Comparison of ENCODE assay signal across 17 cellular contexts in the genomic region with DNA sequence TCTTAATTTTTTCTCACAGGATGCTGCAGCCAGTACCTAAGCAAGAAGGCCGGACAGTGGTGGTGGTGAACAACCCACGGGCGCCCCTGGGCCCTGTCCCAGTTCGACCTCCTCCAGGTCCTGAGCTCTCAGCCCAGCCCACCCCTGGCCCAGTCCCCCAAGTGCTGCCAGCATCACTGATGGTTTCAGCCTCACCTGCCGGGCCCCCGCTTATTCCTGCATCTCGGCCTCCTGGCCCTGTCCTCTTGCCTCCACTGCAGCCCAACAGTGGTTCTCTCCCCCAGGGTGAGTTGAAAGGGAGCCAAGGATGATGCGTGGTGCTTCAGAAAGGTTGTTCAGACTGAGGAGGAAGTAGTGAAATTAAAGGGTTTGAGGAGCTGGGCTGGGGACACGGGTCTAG. TPM values are rescaled to one million over a fixed set of nuclear protein-coding genes. Genes with fewer than 3 reads are reported as not detected.
DNase-seq lines count a peak whose midpoint lies in the region; ATAC-seq, FAIRE-seq and TF ChIP-seq lines count a peak whose summit lies in the region.
"Had no signal": no experiment of that assay in that cellular context is flagged by ENCODE, and none has a peak within 500 bp of the region (broad histone marks: within the 10 kb centered on the region; RNA-seq: fewer than 3 reads in every experiment).

No MANE protein-coding gene starts in this region.

- H3K36me3 ChIP-seq in endothelial cell of umbilical vein (ENCODE audit: control insufficient read depth in 2 of 2, extremely low read depth in 1 of 2, insufficient read depth in 2 of 2, low read length in 2 of 2) (peaks cover 60 to 68% of the 10 kb centered on the region in 2 experiments), sigmoid colon (peaks cover 41 to 100% (median 85%) of the 10 kb centered on the region in 4 donors)
- peaks cover 70% of the 10 kb centered on the region for H3K36me3 ChIP-seq in CD4-positive, alpha-beta memory T cell (ENCODE audit: insufficient read depth, low read length)

- peaks cover 32% of the 10 kb centered on the region for H3K79me2 ChIP-seq in endothelial cell of umbilical vein (ENCODE audit: control insufficient read depth, insufficient read depth, low read length)

- POLR2A ChIA-PET in endothelial cell of umbilical vein (lab: Charles Lee): no interaction called here
- POLR2A ChIA-PET in CD4-positive, alpha-beta memory T cell (lab: Charles Lee; ENCODE audit: partially characterized antibody): interaction anchor here (1.2 kb wide), 1 partner anchor 12 kb away, joined by 3 read pairs; no protein-coding TSS in a partner anchor

- peaks cover 6% of the 10 kb centered on the region for H3K27me3 Mint-ChIP-seq in HFFc6 (ENCODE audit: insufficient read depth)
- H3K27me3 Mint-ChIP-seq in activated T-helper 17 cell treated with anti-CD3 and anti-CD28 coated beads, Interleukin-2, amount 50 U/mL, for 72 hours: no peaks in the 10 kb centered on the region
- no peaks in the 10 kb centered on the region for H3K27me3 Mint-ChIP-seq in CD4-positive, alpha-beta memory T cell

- no peak for TF ChIP-seq POLR2A in endothelial cell of umbilical vein (IDR thresholded peaks at IDR 0.05; ENCODE audit: low read depth, low read length)
- TF ChIP-seq POLR2A in sigmoid colon (IDR thresholded peaks at IDR 0.05): no peak

- dilution Hi-C loops in endothelial cell of umbilical vein (cut with MboI; ENCODE audit: extremely low pct_ligation_motif_present, low sequenced_read_pairs): no loop called here

- FAIRE-seq in endothelial cell of umbilical vein (lab: Jason Lieb, UNC) (no peak), frontal cortex (lab: Jason Lieb, UNC) (no peak)
- FAIRE-seq: GM18507 had no signal

- TF ChIP-seq CTCF in HFFc6 (IDR thresholded peaks at IDR 0.05): no peak
- TF ChIP-seq CTCF in endothelial cell of umbilical vein (IDR thresholded peaks at IDR 0.05; ENCODE audit: extremely low read depth in 1 of 2, insufficient read depth in 1 of 2, low read depth in 1 of 2, low read length in 2 of 2): no peak
- TF ChIP-seq CTCF in sigmoid colon (IDR thresholded peaks at IDR 0.05): no peak

- H3K4me2 ChIP-seq in endothelial cell of umbilical vein (ENCODE audit: insufficient read depth, low read length): no peak overlapping the region
- H3K4me2 ChIP-seq: BLaER1 had no signal

- H3K4me3 Mint-ChIP-seq in HFFc6: no peak overlapping the region
- no peak overlapping the region for H3K4me3 Mint-ChIP-seq in activated T-helper 17 cell treated with anti-CD3 and anti-CD28 coated beads, Interleukin-2, amount 50 U/mL, for 72 hours
- no peak overlapping the region for H3K4me3 Mint-ChIP-seq in CD4-positive, alpha-beta memory T cell

- no peaks in the 10 kb centered on the region for H3K9me1 ChIP-seq in endothelial cell of umbilical vein (replicated peaks; ENCODE audit: control insufficient read depth, extremely low read depth, insufficient read depth, low read length)

- no peak for TF ChIP-seq EP300 in sigmoid colon (IDR thresholded peaks at IDR 0.05)

- DNase-seq in HFFc6: no peak
- DNase-seq in endothelial cell of umbilical vein (ENCODE audit: low read depth, low spot score): no peak
- peak; percentile 36 for DNase-seq in sigmoid colon
- no peak for DNase-seq in AG20443 (ENCODE audit: low spot score)
- no peak for DNase-seq in frontal cortex (ENCODE audit: low spot score in 2 of 2)
- no peak for DNase-seq in CD4-positive, alpha-beta memory T cell
- DNase-seq: HCEC 1CT, IMR-90, MV-4-11, NCI-H1436, NCI-H2081, NCI-H510A treated with DMSO at 0.1 percent for 48 hours, SHP77 had no signal

- H3K9me3 ChIP-seq in endothelial cell of umbilical vein (replicated peaks; ENCODE audit: control insufficient read depth, insufficient read depth, low read length) (no peaks in the 10 kb centered on the region), sigmoid colon (no peaks in the 10 kb centered on the region)
- H3K9me3 ChIP-seq in CD4-positive, alpha-beta memory T cell (ENCODE audit: control insufficient read depth in 1 of 2, low read length in 2 of 2): no peaks in the 10 kb centered on the region
- H3K9me3 ChIP-seq: BLaER1, Peyer's patch had no signal

- 78 to 84% methylated on average over 9 of the region's 9 CpGs for WGBS in sigmoid colon, 2 donors

- CTCF ChIA-PET in endothelial cell of umbilical vein (lab: Charles Lee): no interaction called here
- CTCF ChIA-PET in CD4-positive, alpha-beta memory T cell (lab: Charles Lee; ENCODE audit: partially characterized antibody): interaction anchor here (1.3 kb wide), 1 partner anchor 14 kb away, joined by 4 read pairs; no protein-coding TSS in a partner anchor

- intact Hi-C loops in endothelial cell of umbilical vein (cut with micrococcal nuclease): no loop called here
- intact Hi-C loops in sigmoid colon (cut with DNase I): no loop called here
- intact Hi-C loops in CD4-positive, alpha-beta memory T cell (cut with micrococcal nuclease): no loop called here

- H3K4me1 ChIP-seq in endothelial cell of umbilical vein (ENCODE audit: control insufficient read depth, extremely low read depth, insufficient read depth, low read length): no peaks in the 10 kb centered on the region
- H3K4me1 ChIP-seq in sigmoid colon: no peaks in the 10 kb centered on the region
- H3K4me1 ChIP-seq in CD4-positive, alpha-beta memory T cell (ENCODE audit: insufficient read depth, low read length): peaks cover 8% of the 10 kb centered on the region

- H3K27me3 ChIP-seq in endothelial cell of umbilical vein (ENCODE audit: control insufficient read depth in 2 of 2, insufficient read depth in 2 of 2, low read length in 2 of 2) (no peaks in the 10 kb centered on the region), sigmoid colon (no peaks in the 10 kb centered on the region)
- no peaks in the 10 kb centered on the region for H3K27me3 ChIP-seq in CD4-positive, alpha-beta memory T cell (ENCODE audit: insufficient read depth, low read length)
- H3K27me3 ChIP-seq: BLaER1, Peyer's patch had no signal

- BruUV-seq in endothelial cell of umbilical vein (replicated peaks; lab: Mats Ljungman, UMichigan): TSS peak; percentile 1

- H3K27ac ChIP-seq in endothelial cell of umbilical vein (ENCODE audit: insufficient read depth, low read depth, low read length) (no peak overlapping the region), sigmoid colon (no peak overlapping the region)
- no peak overlapping the region for H3K27ac ChIP-seq in CD4-positive, alpha-beta memory T cell (ENCODE audit: low read depth, low read length)
- H3K27ac ChIP-seq: BLaER1 had no signal

- no peak overlapping the region for H3K9ac ChIP-seq in endothelial cell of umbilical vein (replicated peaks; ENCODE audit: extremely low read depth, insufficient read depth, low read length)
- H3K9ac ChIP-seq: BLaER1 had no signal

- peaks cover 13% of the 10 kb centered on the region for H3K4me1 Mint-ChIP-seq in HFFc6 (ENCODE audit: low read depth)
- H3K4me1 Mint-ChIP-seq in activated T-helper 17 cell treated with anti-CD3 and anti-CD28 coated beads, Interleukin-2, amount 50 U/mL, for 72 hours: peaks cover 14% of the 10 kb centered on the region
- H3K4me1 Mint-ChIP-seq in CD4-positive, alpha-beta memory T cell: peaks cover 13 to 31% (median 22%) of the 10 kb centered on the region in 4 donors

- H3K27ac Mint-ChIP-seq in HFFc6: peak overlapping the region; percentile 26; the same call in 1 of the 2 replicates
- peak overlapping the region; percentile 25 for H3K27ac Mint-ChIP-seq in activated T-helper 17 cell treated with anti-CD3 and anti-CD28 coated beads, Interleukin-2, amount 50 U/mL, for 72 hours
- peak overlapping the region in 3 of 7 donors; percentile 22 to 60 (median 37) for H3K27ac Mint-ChIP-seq in CD4-positive, alpha-beta memory T cell

- no peak overlapping the region for H2AFZ ChIP-seq in endothelial cell of umbilical vein (ENCODE audit: low read depth, low read length)

- H4K20me1 ChIP-seq in endothelial cell of umbilical vein (replicated peaks; ENCODE audit: control insufficient read depth, extremely low read depth, insufficient read depth, low read length): no peaks in the 10 kb centered on the region

- H3K4me3 ChIP-seq in endothelial cell of umbilical vein (replicated peaks in 1 of 3; ENCODE audit: insufficient read depth in 1 of 3, low read depth in 1 of 3, low read length in 3 of 3) (no peak overlapping the region), sigmoid colon (no peak overlapping the region)
- no peak overlapping the region for H3K4me3 ChIP-seq in CD4-positive, alpha-beta memory T cell (ENCODE audit: low read length in 2 of 2)
- H3K4me3 ChIP-seq: BLaER1, Peyer's patch had no signal

- H3K36me3 Mint-ChIP-seq in HFFc6 (ENCODE audit: low read depth): peaks cover 65% of the 10 kb centered on the region
- peaks cover 97% of the 10 kb centered on the region for H3K36me3 Mint-ChIP-seq in activated T-helper 17 cell treated with anti-CD3 and anti-CD28 coated beads, Interleukin-2, amount 50 U/mL, for 72 hours (ENCODE audit: low read depth)
- peaks cover 74 to 81% of the 10 kb centered on the region in 2 donors for H3K36me3 Mint-ChIP-seq in CD4-positive, alpha-beta memory T cell

- no peaks in the 10 kb centered on the region for H3K9me3 Mint-ChIP-seq in HFFc6
- H3K9me3 Mint-ChIP-seq in activated T-helper 17 cell treated with anti-CD3 and anti-CD28 coated beads, Interleukin-2, amount 50 U/mL, for 72 hours: no peaks in the 10 kb centered on the region
- no peaks in the 10 kb centered on the region for H3K9me3 Mint-ChIP-seq in CD4-positive, alpha-beta memory T cell

- ATAC-seq in activated T-helper 17 cell treated with anti-CD3 and anti-CD28 coated beads, Interleukin-2, amount 50 U/mL, for 72 hours (replicated peaks): no peak

RNA-seq across cellular contexts. Expression of a gene that starts 21.7 kb away (rescaled TPM):
- total RNA-seq in HFFc6 (2021; fragmentation: NEBNext Ultra II Directional; extraction: Animal tissue kit (Norgen Biotek cat#: 25700)): 10 to 100 TPM; 43.4 to 48.1 (median 45.9) TPM
- 10 to 100 TPM; 63.6 to 86.7 TPM for total RNA-seq in activated T-helper 17 cell treated with anti-CD3 and anti-CD28 coated beads, Interleukin-2, amount 50 U/mL, for 72 hours
- total RNA-seq in endothelial cell of umbilical vein: 67.6 and 77.7 TPM in 2 replicates
- polyA plus RNA-seq in endothelial cell of umbilical vein: 9.7 and 11.0 TPM in 2 replicates
- 7.7 and 9.5 TPM in 2 replicates for polyA plus RNA-seq in endothelial cell of umbilical vein (2011; cell fraction: cytosol; rRNA removed)
- 34.9 and 36.1 TPM in 2 replicates for polyA plus RNA-seq in endothelial cell of umbilical vein (2011; cell fraction: nucleus; rRNA removed)
- 29.3 and 29.7 TPM in 2 replicates for polyA plus RNA-seq in endothelial cell of umbilical vein (2012)
- 29.7 and 34.1 TPM in 2 replicates for polyA minus RNA-seq in endothelial cell of umbilical vein
- polyA minus RNA-seq in endothelial cell of umbilical vein (2011; cell fraction: cytosol; rRNA and poly(A)+ RNA removed): 25.6 TPM
- polyA minus RNA-seq in endothelial cell of umbilical vein (2011; cell fraction: nucleus; rRNA and poly(A)+ RNA removed): 29.2 and 36.0 TPM in 2 replicates
- total RNA-seq in sigmoid colon: 10 to 100 TPM; 13.2 to 39.1 (median 23.4) TPM
- polyA plus RNA-seq in sigmoid colon: 10 to 100 TPM in 1 of 3 donors, 1 to 10 TPM in 2; 2.4 to 37.3 (median 9.0) TPM
- total RNA-seq in frontal cortex: 14.3 TPM
- total RNA-seq in CD4-positive, alpha-beta memory T cell: 100 to 1,000 TPM; 101 to 115 TPM
- polyA plus RNA-seq in CD4-positive, alpha-beta memory T cell: 10 to 100 TPM in 1 of 2 donors, 1 to 10 TPM in 1; 1.2 to 35.4 TPM

RNA-seq across cellular contexts. Expression of a gene that starts 27.5 kb away (rescaled TPM):
- 10 to 100 TPM; 26.6 to 31.0 (median 27.7) TPM for total RNA-seq in HFFc6 (2021; fragmentation: NEBNext Ultra II Directional; extraction: Animal tissue kit (Norgen Biotek cat#: 25700))
- total RNA-seq in activated T-helper 17 cell treated with anti-CD3 and anti-CD28 coated beads, Interleukin-2, amount 50 U/mL, for 72 hours: 10 to 100 TPM; 30.0 to 43.3 TPM
- total RNA-seq in endothelial cell of umbilical vein: 33.0 and 34.1 TPM in 2 replicates
- 48.8 and 55.4 TPM in 2 replicates for polyA plus RNA-seq in endothelial cell of umbilical vein
- polyA plus RNA-seq in endothelial cell of umbilical vein (2011; cell fraction: cytosol; rRNA removed): 24.1 and 26.9 TPM in 2 replicates
- polyA plus RNA-seq in endothelial cell of umbilical vein (2011; cell fraction: nucleus; rRNA removed): 135 and 139 TPM in 2 replicates
- 22.1 and 27.3 TPM in 2 replicates for polyA plus RNA-seq in endothelial cell of umbilical vein (2012)
- polyA minus RNA-seq in endothelial cell of umbilical vein: 36.8 and 40.1 TPM in 2 replicates
- polyA minus RNA-seq in endothelial cell of umbilical vein (2011; cell fraction: cytosol; rRNA and poly(A)+ RNA removed): 16.7 TPM
- polyA minus RNA-seq in endothelial cell of umbilical vein (2011; cell fraction: nucleus; rRNA and poly(A)+ RNA removed): 35.1 and 43.3 TPM in 2 replicates
- total RNA-seq in sigmoid colon: 10 to 100 TPM; 20.1 to 28.5 (median 23.7) TPM
- polyA plus RNA-seq in sigmoid colon: 10 to 100 TPM; 19.2 to 45.0 (median 23.8) TPM
- 8.6 TPM for total RNA-seq in frontal cortex
- 10 to 100 TPM; 54.1 to 54.9 TPM for total RNA-seq in CD4-positive, alpha-beta memory T cell
- polyA plus RNA-seq in CD4-positive, alpha-beta memory T cell: 10 to 100 TPM; 42.0 to 63.5 TPM

RNA-seq across cellular contexts. Expression of a gene that starts 41.2 kb away (rescaled TPM):
- 1 to 10 TPM; 4.3 to 7.6 (median 5.1) TPM for total RNA-seq in HFFc6 (2021; fragmentation: NEBNext Ultra II Directional; extraction: Animal tissue kit (Norgen Biotek cat#: 25700))
- 1 to 10 TPM; 2.9 TPM for total RNA-seq in activated T-helper 17 cell treated with anti-CD3 and anti-CD28 coated beads, Interleukin-2, amount 50 U/mL, for 72 hours
- total RNA-seq in endothelial cell of umbilical vein (6.5 and 7.2 TPM in 2 replicates), sigmoid colon (1 to 10 TPM in 3 of 4 donors, under 1 TPM in 1; 0.82 to 2.8 (median 1.7) TPM), frontal cortex (3.3 TPM)
- polyA plus RNA-seq in endothelial cell of umbilical vein (9.5 and 13.7 TPM in 2 replicates), sigmoid colon (10 to 100 TPM in 1 of 3 donors, 1 to 10 TPM in 1, not detected in 1; 3.7 to 11.9 TPM)
- polyA plus RNA-seq in endothelial cell of umbilical vein (2011; cell fraction: cytosol; rRNA removed): 5.4 and 7.2 TPM in 2 replicates
- polyA plus RNA-seq in endothelial cell of umbilical vein (2011; cell fraction: nucleus; rRNA removed): 45.2 and 58.3 TPM in 2 replicates
- polyA plus RNA-seq in endothelial cell of umbilical vein (2012): 3.8 and 4.3 TPM in 2 replicates
- polyA minus RNA-seq in endothelial cell of umbilical vein: 2.6 and 3.1 TPM in 2 replicates
- 8.9 TPM for polyA minus RNA-seq in endothelial cell of umbilical vein (2011; cell fraction: cytosol; rRNA and poly(A)+ RNA removed)
- polyA minus RNA-seq in endothelial cell of umbilical vein (2011; cell fraction: nucleus; rRNA and poly(A)+ RNA removed): 3.7 and 6.4 TPM in 2 replicates
- 1 to 10 TPM; 2.6 to 3.4 TPM for total RNA-seq in CD4-positive, alpha-beta memory T cell
- under 1 TPM; 0.22 to 0.42 TPM for polyA plus RNA-seq in CD4-positive, alpha-beta memory T cell

RNA-seq across cellular contexts. Expression of a gene that starts 41.4 kb away (rescaled TPM):
- 100 to 1,000 TPM in 5 of 6 experiments, 10 to 100 TPM in 1; 98.2 to 120 (median 104) TPM for total RNA-seq in HFFc6 (2021; fragmentation: NEBNext Ultra II Directional; extraction: Animal tissue kit (Norgen Biotek cat#: 25700))
- total RNA-seq in activated T-helper 17 cell treated with anti-CD3 and anti-CD28 coated beads, Interleukin-2, amount 50 U/mL, for 72 hours: 10 to 100 TPM; 90.7 to 95.1 TPM
- total RNA-seq in endothelial cell of umbilical vein (97.0 and 102 TPM in 2 replicates), sigmoid colon (10 to 100 TPM; 48.1 to 53.9 (median 49.6) TPM), frontal cortex (90.1 TPM)
- polyA plus RNA-seq in endothelial cell of umbilical vein (60.5 and 67.6 TPM in 2 replicates), sigmoid colon (10 to 100 TPM; 34.8 to 79.3 (median 48.6) TPM)
- polyA plus RNA-seq in endothelial cell of umbilical vein (2011; cell fraction: cytosol; rRNA removed): 60.2 and 66.2 TPM in 2 replicates
- polyA plus RNA-seq in endothelial cell of umbilical vein (2011; cell fraction: nucleus; rRNA removed): 134 and 176 TPM in 2 replicates
- 66.5 and 76.5 TPM in 2 replicates for polyA plus RNA-seq in endothelial cell of umbilical vein (2012)
- 110 and 121 TPM in 2 replicates for polyA minus RNA-seq in endothelial cell of umbilical vein
- 57.5 TPM for polyA minus RNA-seq in endothelial cell of umbilical vein (2011; cell fraction: cytosol; rRNA and poly(A)+ RNA removed)
- polyA minus RNA-seq in endothelial cell of umbilical vein (2011; cell fraction: nucleus; rRNA and poly(A)+ RNA removed): 50.0 and 55.9 TPM in 2 replicates
- total RNA-seq in CD4-positive, alpha-beta memory T cell: 100 to 1,000 TPM; 101 to 109 TPM
- polyA plus RNA-seq in CD4-positive, alpha-beta memory T cell: 10 to 100 TPM; 16.6 to 52.4 TPM
